ENCODE assay signal across 19 cellular contexts in the genomic region with DNA sequence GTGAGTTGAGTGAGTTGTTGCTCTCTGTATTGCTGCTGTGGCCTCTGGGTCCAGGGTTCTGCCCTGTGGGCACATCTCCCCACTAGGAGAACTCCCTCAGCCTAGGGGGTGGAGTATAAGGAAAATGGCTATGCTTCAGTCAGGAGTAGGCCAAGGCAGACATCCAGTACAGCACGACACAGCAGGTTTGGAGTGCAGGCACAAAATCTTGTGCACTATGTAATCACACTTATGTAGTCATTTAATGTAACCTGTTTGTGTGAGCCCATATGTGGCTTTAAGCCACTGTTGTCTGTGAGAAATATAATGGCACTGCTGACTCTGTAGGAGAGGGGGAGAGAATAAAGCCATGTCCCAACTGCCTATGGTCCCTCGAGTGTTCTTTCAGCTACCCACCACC.
"Had no signal": no experiment of that assay in that cellular context is flagged by ENCODE, and none has a peak within 500 bp of the region (broad histone marks: within the 10 kb centered on the region; RNA-seq: fewer than 3 reads in every experiment).

No MANE protein-coding gene starts in this region.

- H3K27ac ChIP-seq: brain microvascular endothelial cell, hepatocyte, sigmoid colon had no signal

- H3K9me3 ChIP-seq: mucosa of descending colon, sigmoid colon, tibial nerve had no signal

- H3K4me1 Mint-ChIP-seq: endodermal cell; stimulated activated memory B cell treated with anti-CD40 and anti-IgM and Interleukin-4, amounts not matched to agents 10 μg/mL and 1 μg/mL and 100 μg/mL, for 72 hours had no signal

- H3K27ac Mint-ChIP-seq: endodermal cell; stimulated activated memory B cell treated with anti-CD40 and anti-IgM and Interleukin-4, amounts not matched to agents 10 μg/mL and 1 μg/mL and 100 μg/mL, for 72 hours had no signal

- H3K27me3 ChIP-seq: brain microvascular endothelial cell, hepatocyte, sigmoid colon, tibial nerve had no signal

- H3K36me3 ChIP-seq: brain microvascular endothelial cell, sigmoid colon, tibial nerve had no signal

- H3K4me3 Mint-ChIP-seq: activated CD4-positive, alpha-beta memory T cell treated with anti-CD3 and anti-CD28 coated beads for 36 hours; endodermal cell; stimulated activated memory B cell treated with anti-CD40 and anti-IgM and Interleukin-4, amounts not matched to agents 10 μg/mL and 1 μg/mL and 100 μg/mL, for 72 hours had no signal

- H3K36me3 Mint-ChIP-seq: stimulated activated memory B cell treated with anti-CD40 and anti-IgM and Interleukin-4, amounts not matched to agents 10 μg/mL and 1 μg/mL and 100 μg/mL, for 72 hours had no signal

- ATAC-seq: left cardiac atrium; mucosa of descending colon; SK-N-SH treated with all-trans-retinoic acid at 6 μM for 48 hours; stimulated activated memory B cell treated with anti-CD40 and anti-IgM and Interleukin-4, amounts not matched to agents 10 μg/mL and 1 μg/mL and 100 μg/mL, for 72 hours had no signal

- DNase-seq: activated CD4-positive, alpha-beta memory T cell treated with anti-CD3 and anti-CD28 coated beads for 36 hours; activated effector memory CD4-positive, alpha-beta T cell treated with anti-CD3 and anti-CD28 coated beads, Interleukin-2, amount 50 U/mL, for 16 hours; activated T-cell treated with anti-CD3 and anti-CD28 coated beads, Interleukin-2, amount 50 U/mL, for 1 hour; aorta; brain microvascular endothelial cell; central memory CD4-positive, alpha-beta T cell; endodermal cell; foreskin fibroblast; left cardiac atrium; mesenchymal stem cell; mucosa of descending colon; naive B cell; sigmoid colon; stimulated activated CD4-positive, alpha-beta T cell treated with anti-CD3 and anti-CD28 coated beads, Interleukin-4, amount 100 ng/mL, for 24 hours; substantia nigra had no signal

- H3K4me3 ChIP-seq: hepatocyte, mucosa of descending colon, sigmoid colon, tibial nerve had no signal

- H3K27me3 Mint-ChIP-seq: activated CD4-positive, alpha-beta memory T cell treated with anti-CD3 and anti-CD28 coated beads for 36 hours; naive B cell; stimulated activated memory B cell treated with anti-CD40 and anti-IgM and Interleukin-4, amounts not matched to agents 10 μg/mL and 1 μg/mL and 100 μg/mL, for 72 hours had no signal
